18 cellular contexts compared by ENCODE assay signal in the genomic region with DNA sequence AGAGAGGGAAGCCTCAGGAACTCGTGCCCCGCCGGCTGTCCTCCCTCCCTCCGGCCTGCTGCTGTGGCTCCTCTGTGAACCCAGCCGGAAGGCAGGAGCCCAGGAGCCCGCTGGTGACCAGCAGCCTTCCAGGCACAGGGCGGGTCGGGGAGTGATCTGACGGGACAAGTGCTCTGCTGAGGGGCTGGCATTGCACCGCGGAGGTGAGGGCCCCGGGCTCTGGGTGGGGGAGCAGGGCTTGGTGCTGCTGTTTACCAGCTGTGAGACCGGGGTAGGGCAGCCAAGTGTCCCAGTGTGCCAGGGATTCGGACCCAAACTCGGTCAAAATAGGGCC. TPM values are rescaled to one million over a fixed set of nuclear protein-coding genes. Genes with fewer than 3 reads are reported as not detected.
"Had no signal": no experiment of that assay in that cellular context is flagged by ENCODE, and none has a peak within 500 bp of the region (broad histone marks: within the 10 kb centered on the region; RNA-seq: fewer than 3 reads in every experiment).

No MANE protein-coding gene starts in this region.

- H3K4me3 Mint-ChIP-seq: activated B cell treated with CpG ODN at 0.5 μM for 24 hours; activated CD4-positive, alpha-beta T cell treated with anti-CD3 and anti-CD28 coated beads, Interleukin-2, amount 10 ng/mL, durations not matched to agents 7 days and 5 days; activated naive CD4-positive, alpha-beta T cell treated with anti-CD3 and anti-CD28 coated beads for 36 hours; nephron progenitor cell; T-helper 17 cell had no signal

- H3K27me3 Mint-ChIP-seq: activated CD4-positive, alpha-beta T cell treated with anti-CD3 and anti-CD28 coated beads, Interleukin-2, amount 10 ng/mL, durations not matched to agents 7 days and 5 days had no signal

- H3K4me1 Mint-ChIP-seq: activated B cell treated with CpG ODN at 0.5 μM for 24 hours had no signal

- H3K27ac Mint-ChIP-seq: activated B cell treated with CpG ODN at 0.5 μM for 24 hours; activated CD4-positive, alpha-beta T cell treated with anti-CD3 and anti-CD28 coated beads, Interleukin-2, amount 10 ng/mL, durations not matched to agents 7 days and 5 days; activated naive CD4-positive, alpha-beta T cell treated with anti-CD3 and anti-CD28 coated beads for 36 hours; nephron progenitor cell; T-helper 17 cell had no signal

- H3K4me3 ChIP-seq: gastrocnemius medialis, lung, psoas muscle, testis, vagina had no signal

- DNase-seq: activated B cell treated with CpG ODN at 0.5 μM for 24 hours; activated CD4-positive, alpha-beta T cell treated with anti-CD3 and anti-CD28 coated beads, Interleukin-2, amount 10 ng/mL, durations not matched to agents 7 days and 5 days; activated CD8-positive, alpha-beta memory T cell treated with anti-CD3 and anti-CD28 coated beads for 24 hours; activated naive CD4-positive, alpha-beta T cell treated with anti-CD3 and anti-CD28 coated beads for 36 hours; central memory CD4-positive, alpha-beta T cell; cortex of kidney; effector memory CD4-positive, alpha-beta T cell; gastrocnemius medialis; kidney; nephron progenitor cell; psoas muscle; stimulated activated CD4-positive, alpha-beta T cell treated with anti-CD3 and anti-CD28 coated beads, Interleukin-2, amount 100 ng/mL, for 24 hours; stimulated activated naive CD4-positive, alpha-beta T cell treated with Interleukin-2 at 50 U/mL for 16 hours; T-helper 17 cell; testis had no signal

- ATAC-seq: gastrocnemius medialis, sciatic nerve, T-helper 17 cell had no signal

- H3K36me3 ChIP-seq: gastrocnemius medialis, vagina had no signal

- H3K27me3 ChIP-seq: gastrocnemius medialis, testis, vagina had no signal

- H3K27ac ChIP-seq: psoas muscle, testis, vagina had no signal

- H3K9me3 ChIP-seq: gastrocnemius medialis, psoas muscle, testis, vagina had no signal

- H3K9me3 Mint-ChIP-seq: activated B cell treated with CpG ODN at 0.5 μM for 24 hours; activated CD4-positive, alpha-beta T cell treated with anti-CD3 and anti-CD28 coated beads, Interleukin-2, amount 10 ng/mL, durations not matched to agents 7 days and 5 days; activated naive CD4-positive, alpha-beta T cell treated with anti-CD3 and anti-CD28 coated beads for 36 hours; nephron progenitor cell had no signal

RNA-seq across cellular contexts. Expression of gene FLRT1, which starts 53.3 kb away (rescaled TPM):
- total RNA-seq: activated B cell treated with CpG ODN at 0.5 μM for 24 hours; activated CD4-positive, alpha-beta T cell treated with anti-CD3 and anti-CD28 coated beads, Interleukin-2, amount 10 ng/mL, durations not matched to agents 7 days and 5 days; gastrocnemius medialis; T-helper 17 cell had no signal
